21 cellular contexts compared by ENCODE assay signal in the genomic region with DNA sequence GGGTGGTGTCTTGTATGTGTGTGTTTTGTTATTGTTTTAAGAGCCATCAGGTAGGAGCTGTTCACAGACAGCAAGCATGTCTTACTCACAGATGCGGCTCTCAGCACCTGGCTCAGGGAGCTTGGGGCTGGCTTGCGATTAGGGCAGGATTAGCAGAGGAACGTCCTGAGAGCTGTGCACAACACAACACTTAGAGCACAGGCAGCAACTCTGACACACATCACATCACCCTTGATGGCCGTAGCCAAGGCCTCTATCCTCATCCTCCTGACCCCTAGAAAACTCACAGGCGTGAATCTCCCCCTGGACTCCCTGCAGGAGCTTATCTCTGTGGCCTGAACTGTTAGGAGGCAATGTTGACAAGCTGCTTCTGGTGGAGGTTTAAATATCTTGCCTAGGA. TPM values are rescaled to one million over a fixed set of nuclear protein-coding genes. Genes with fewer than 3 reads are reported as not detected.
DNase-seq lines count a peak whose midpoint lies in the region; ATAC-seq and TF ChIP-seq lines count a peak whose summit lies in the region.
"Had no signal": no experiment of that assay in that cellular context is flagged by ENCODE, and none has a peak within 500 bp of the region (broad histone marks: within the 10 kb centered on the region; RNA-seq: fewer than 3 reads in every experiment).

No MANE protein-coding gene starts in this region.

- in situ Hi-C loops in IMR-90 (cut with MboI; ENCODE audit: low sequenced_read_pairs), result loop anchor here (5.0 kb wide), 1 partner anchor 46 kb away; no protein-coding TSS in a partner anchor

- TF ChIP-seq CTCF in IMR-90 (conservative IDR thresholded peaks at IDR 0.05; ENCODE audit: low read depth, low read length) (no peak), esophagus squamous epithelium (IDR thresholded peaks at IDR 0.05) (no peak), suprapubic skin (IDR thresholded peaks at IDR 0.05) (no peak), GM20000 (IDR thresholded peaks at IDR 0.05; ENCODE audit: extremely low read depth, missing control alignments) (no peak)

- intact Hi-C loops in IMR-90 (cut with micrococcal nuclease) (no loop called here), esophagus squamous epithelium (cut with DNase I) (no loop called here)

- peak overlapping the region; percentile 43 to 45; a peak in 1 of 4 replicates for H4K8ac ChIP-seq in IMR-90 (ENCODE audit: low read depth in 2 of 2, low read length in 2 of 2)

- H2BK15ac ChIP-seq in IMR-90 (ENCODE audit: low read depth, low read length), result peak overlapping the region; percentile 36; the same call in 1 of the 3 replicates

- dilution Hi-C loops in IMR-90 (cut with HindIII; ENCODE audit: low sequenced_read_pairs, unreplicated experiment), result no loop called here

- CTCF ChIA-PET in IMR-90 (lab: Yijun Ruan, JAX), result interaction anchor here (3.1 kb wide), 1 partner anchor 48 kb away, joined by 11 read pairs; no protein-coding TSS in a partner anchor

- peaks cover 9% of the 10 kb centered on the region; the same call in 1 of the 2 replicates for H3K9me1 ChIP-seq in IMR-90 (ENCODE audit: insufficient read depth, low read length)

- WGBS in IMR-90 (ENCODE audit: extremely low coverage in 2 of 2, insufficient read length in 1 of 2), 2 experiments, result 80% methylated on average over 3 of the region's 5 CpGs; no CpG with 5 or more reads in 1 of the 2 experiments
- 58% methylated on average over 2 of the region's 5 CpGs; no CpG with 5 or more reads in 1 of the 2 donors for WGBS in esophagus squamous epithelium, 2 donors
- 85% methylated on average over 5 of the region's 5 CpGs for WGBS in suprapubic skin

- TF ChIP-seq EP300 in suprapubic skin (IDR thresholded peaks at IDR 0.05), result no peak

- H2BK20ac ChIP-seq in IMR-90 (ENCODE audit: low read depth, low read length), result peak overlapping the region; percentile 31; the same call in 1 of the 2 replicates

- 0 out of 2 replicates have a peak overlapping the region, but pooled peaks have one; percentile 3 for H4K5ac ChIP-seq in IMR-90 (ENCODE audit: low read depth, low read length)

- H2AK5ac ChIP-seq in IMR-90 (ENCODE audit: low read depth, low read length), result peak overlapping the region; percentile 31; the same call in 1 of the 2 replicates

- peak overlapping the region; percentile 2; the same call in 1 of the 2 replicates for H3K4ac ChIP-seq in IMR-90 (ENCODE audit: low read depth, low read length)

- BruUV-seq in IMR-90 (replicated peaks; lab: Mats Ljungman, UMichigan), result no TSS peak

- H3K9ac ChIP-seq in IMR-90 (ENCODE audit: low read depth, low read length), result no peak overlapping the region
- H3K9ac ChIP-seq in mucosa of rectum (ENCODE audit: low read depth in 1 of 2, low read length in 2 of 2), result no peak overlapping the region
- H3K9ac ChIP-seq: KMS-11 had no signal

- H4K91ac ChIP-seq in IMR-90 (ENCODE audit: insufficient read depth, low read depth, low read length), result peak overlapping the region; percentile 26; the same call in 1 of the 2 replicates

- H3K23ac ChIP-seq in IMR-90 (ENCODE audit: low read depth, low read length), result no peak overlapping the region

- no peak overlapping the region for H3K4me2 ChIP-seq in IMR-90 (ENCODE audit: low read depth, low read length)
- H3K4me2 ChIP-seq: KMS-11 had no signal

- no peak for TF ChIP-seq RAD21 in IMR-90 (IDR thresholded peaks at IDR 0.05; ENCODE audit: low read length)

- H3K4me1 ChIP-seq in IMR-90 (ENCODE audit: control insufficient read depth, insufficient read depth, low read length), result peaks cover 29% of the 10 kb centered on the region
- peaks cover 9 to 70% (median 20%) of the 10 kb centered on the region in 3 donors for H3K4me1 ChIP-seq in esophagus squamous epithelium
- H3K4me1 ChIP-seq in mucosa of rectum (ENCODE audit: control insufficient read depth in 2 of 2, insufficient read depth in 2 of 2, low read length in 2 of 2), result peaks cover 4 to 5% of the 10 kb centered on the region in 2 donors
- H3K4me1 ChIP-seq in suprapubic skin, result peaks cover 14% of the 10 kb centered on the region
- H3K4me1 ChIP-seq: foreskin keratinocyte had no signal

- peak overlapping the region; percentile 20; the same call in 1 of the 2 replicates for H2BK120ac ChIP-seq in IMR-90 (ENCODE audit: low read depth, low read length)

- H3K14ac ChIP-seq in IMR-90 (replicated peaks; ENCODE audit: low read depth, low read length), result peak overlapping the region; percentile 33; the same call in 1 of the 2 replicates

- no peak for DNase-seq in IMR-90
- no peak for DNase-seq in esophagus squamous epithelium (lab: John Stamatoyannopoulos, UW)
- DNase-seq in suprapubic skin (ENCODE audit: low spot score in 2 of 2), result no peak
- DNase-seq in NCI-H1436 (lab: John Stamatoyannopoulos, UW), result no peak
- DNase-seq in GM20000 (ENCODE audit: low spot score), result no peak
- DNase-seq in cerebellum (ENCODE audit: low spot score), result no peak
- DNase-seq in DMS114 treated with DMSO at 0.1 percent for 48 hours (lab: John Stamatoyannopoulos, UW; ENCODE audit: unreplicated experiment), result no peak
- DNase-seq: activated CD4-positive, alpha-beta T cell treated with anti-CD3 and anti-CD28 coated beads for 4 hours; activated T-cell treated with anti-CD3 and anti-CD28 coated beads, Interleukin-2, amount 50 U/mL, for 24 hours; amniotic stem cell; foreskin keratinocyte; naive B cell; NCI-H1694; NCI-H526 treated with DMSO at 0.1 percent for 48 hours; stimulated activated naive CD8-positive, alpha-beta T cell treated with anti-CD3 and anti-CD28 coated beads, Interleukin-15, amount 100 ng/mL, for 72 hours; T-helper 17 cell had no signal

- no peak overlapping the region for H2AK9ac ChIP-seq in IMR-90 (replicated peaks; ENCODE audit: low read depth, low read length, poor library complexity)

- no peak for ATAC-seq in IMR-90 (ENCODE audit: low read depth)
- ATAC-seq: foreskin keratinocyte; HCT116; stimulated activated naive CD8-positive, alpha-beta T cell treated with anti-CD3 and anti-CD28 coated beads, Interleukin-15, amount 100 ng/mL, for 72 hours; T-helper 17 cell had no signal

- H3K9me3 ChIP-seq in IMR-90 (ENCODE audit: control insufficient read depth, insufficient read depth, low read length) (peaks cover 2% of the 10 kb centered on the region), esophagus squamous epithelium (no peaks in the 10 kb centered on the region), mucosa of rectum (ENCODE audit: control insufficient read depth in 2 of 2, low read length in 2 of 2) (no peaks in the 10 kb centered on the region), suprapubic skin (no peaks in the 10 kb centered on the region)

- no peak overlapping the region for H3K56ac ChIP-seq in IMR-90 (ENCODE audit: extremely low read depth, insufficient read depth, low read length)

- H2BK5ac ChIP-seq in IMR-90 (ENCODE audit: low read depth, low read length, poor library complexity, severe bottlenecking), result no peak overlapping the region

- TF ChIP-seq POLR2A in IMR-90 (IDR thresholded peaks at IDR 0.05; ENCODE audit: low read depth, low read length), result no peak
- TF ChIP-seq POLR2A in esophagus squamous epithelium (IDR thresholded peaks at IDR 0.05), result no peak
- TF ChIP-seq POLR2A in suprapubic skin (IDR thresholded peaks at IDR 0.05), result no peak

- no peaks in the 10 kb centered on the region; the same call in 1 of the 2 replicates for H4K20me1 ChIP-seq in IMR-90 (ENCODE audit: insufficient read depth, low read length)

- H3K27ac ChIP-seq in IMR-90 (ENCODE audit: insufficient read depth, low read length) (no peak overlapping the region), esophagus squamous epithelium (peak overlapping the region; percentile 61 to 91 (median 84)), mucosa of rectum (ENCODE audit: low read depth in 2 of 2, low read length in 2 of 2) (peak overlapping the region; percentile 77 to 82), suprapubic skin (peak overlapping the region; percentile 22)
- H3K27ac ChIP-seq: foreskin keratinocyte, KMS-11 had no signal

- H3K18ac ChIP-seq in IMR-90 (ENCODE audit: low read depth, low read length), result peak overlapping the region; percentile 40; the same call in 1 of the 2 replicates

- peaks cover 5 to 11% of the 10 kb centered on the region in 2 experiments; a peak in 1 of 4 replicates for H3K79me1 ChIP-seq in IMR-90 (ENCODE audit: low read depth in 1 of 2, low read length in 2 of 2)

- H3K4me3 ChIP-seq in IMR-90 (ENCODE audit: insufficient read depth, low read depth, low read length) (no peak overlapping the region), esophagus squamous epithelium (no peak overlapping the region), mucosa of rectum (ENCODE audit: low read length in 2 of 2) (no peak overlapping the region), suprapubic skin (no peak overlapping the region)

- peak overlapping the region; percentile 3 for H2AFZ ChIP-seq in IMR-90 (replicated peaks; ENCODE audit: low read length, poor library complexity)

- no peaks in the 10 kb centered on the region for H3K36me3 ChIP-seq in IMR-90 (ENCODE audit: control insufficient read depth, insufficient read depth, low read length)
- H3K36me3 ChIP-seq in esophagus squamous epithelium, result no peaks in the 10 kb centered on the region
- no peaks in the 10 kb centered on the region for H3K36me3 ChIP-seq in mucosa of rectum (ENCODE audit: control insufficient read depth in 2 of 2, insufficient read depth in 2 of 2, low read length in 2 of 2)
- H3K36me3 ChIP-seq in suprapubic skin, result no peaks in the 10 kb centered on the region

- H3K27me3 ChIP-seq in IMR-90 (ENCODE audit: control insufficient read depth, insufficient read depth, low read length) (no peaks in the 10 kb centered on the region), esophagus squamous epithelium (no peaks in the 10 kb centered on the region), mucosa of rectum (ENCODE audit: control insufficient read depth in 2 of 2, insufficient read depth in 2 of 2, low read length in 2 of 2) (no peaks in the 10 kb centered on the region), suprapubic skin (no peaks in the 10 kb centered on the region)
- H3K27me3 ChIP-seq: foreskin keratinocyte had no signal

- POLR2A ChIA-PET in IMR-90 (lab: Charles Lee; ENCODE audit: unreplicated experiment), result interaction anchor here (1.1 kb wide), 1 partner anchor 22 kb away, joined by 3 read pairs; no protein-coding TSS in a partner anchor

RNA-seq across cellular contexts. Expression of gene IL17B, which starts 7.1 kb away (rescaled TPM):
- 0.28 TPM in 1 of 2 replicates, not detected in the other for total RNA-seq in IMR-90 (2012; rRNA removed)
- 0.31 and 0.86 TPM in 2 replicates for polyA plus RNA-seq in IMR-90 (2012; rRNA removed)
- polyA plus RNA-seq in IMR-90 (2012; cell fraction: cytosol; rRNA removed), result 0.84 TPM in 1 of 2 replicates, not detected in the other
- 0.30 and 0.39 TPM in 2 replicates for polyA plus RNA-seq in IMR-90 (2012; cell fraction: nucleus; rRNA removed; ENCODE audit: low replicate concordance)
- total RNA-seq in esophagus squamous epithelium, result 1 to 10 TPM in 3 of 4 donors, not detected in 1; 2.0 to 2.5 (median 2.1) TPM
- not detected for total RNA-seq in suprapubic skin
- total RNA-seq in cerebellum, result not detected
- total RNA-seq: dermis microvascular lymphatic vessel endothelial cell, foreskin keratinocyte, RPMI7951, T-helper 17 cell had no signal
- polyA plus RNA-seq: foreskin keratinocyte had no signal

RNA-seq across cellular contexts. Expression of gene PCYOX1L, which starts 28.3 kb away (rescaled TPM):
- total RNA-seq in IMR-90 (2012; rRNA removed) (5.8 and 7.0 TPM in 2 replicates), esophagus squamous epithelium (1 to 10 TPM; 2.1 to 4.6 (median 3.1) TPM), suprapubic skin (10 to 100 TPM in 1 of 4 donors, 1 to 10 TPM in 3; 4.5 to 11.8 (median 5.8) TPM), cerebellum (9.0 TPM)
- 14.3 and 16.3 TPM in 2 replicates for polyA plus RNA-seq in IMR-90 (2012; rRNA removed)
- polyA plus RNA-seq in IMR-90 (2012; cell fraction: cytosol; rRNA removed), result 10.1 and 15.5 TPM in 2 replicates
- 30.0 and 32.4 TPM in 2 replicates for polyA plus RNA-seq in IMR-90 (2012; cell fraction: nucleus; rRNA removed; ENCODE audit: low replicate concordance)

RNA-seq across cellular contexts. Expression of gene GRPEL2, which starts 40.9 kb away (rescaled TPM):
- total RNA-seq in IMR-90 (2012; rRNA removed) (18.1 and 30.3 TPM in 2 replicates), esophagus squamous epithelium (10 to 100 TPM; 23.1 to 43.3 (median 27.1) TPM), suprapubic skin (10 to 100 TPM in 2 of 4 donors, 1 to 10 TPM in 2; 8.4 to 12.4 (median 10.6) TPM), cerebellum (29.2 TPM)
- polyA plus RNA-seq in IMR-90 (2012; rRNA removed), result 4.8 and 6.2 TPM in 2 replicates
- polyA plus RNA-seq in IMR-90 (2012; cell fraction: cytosol; rRNA removed), result 1.7 and 2.5 TPM in 2 replicates
- polyA plus RNA-seq in IMR-90 (2012; cell fraction: nucleus; rRNA removed; ENCODE audit: low replicate concordance), result 4.7 and 6.4 TPM in 2 replicates
